In the genomic region with DNA sequence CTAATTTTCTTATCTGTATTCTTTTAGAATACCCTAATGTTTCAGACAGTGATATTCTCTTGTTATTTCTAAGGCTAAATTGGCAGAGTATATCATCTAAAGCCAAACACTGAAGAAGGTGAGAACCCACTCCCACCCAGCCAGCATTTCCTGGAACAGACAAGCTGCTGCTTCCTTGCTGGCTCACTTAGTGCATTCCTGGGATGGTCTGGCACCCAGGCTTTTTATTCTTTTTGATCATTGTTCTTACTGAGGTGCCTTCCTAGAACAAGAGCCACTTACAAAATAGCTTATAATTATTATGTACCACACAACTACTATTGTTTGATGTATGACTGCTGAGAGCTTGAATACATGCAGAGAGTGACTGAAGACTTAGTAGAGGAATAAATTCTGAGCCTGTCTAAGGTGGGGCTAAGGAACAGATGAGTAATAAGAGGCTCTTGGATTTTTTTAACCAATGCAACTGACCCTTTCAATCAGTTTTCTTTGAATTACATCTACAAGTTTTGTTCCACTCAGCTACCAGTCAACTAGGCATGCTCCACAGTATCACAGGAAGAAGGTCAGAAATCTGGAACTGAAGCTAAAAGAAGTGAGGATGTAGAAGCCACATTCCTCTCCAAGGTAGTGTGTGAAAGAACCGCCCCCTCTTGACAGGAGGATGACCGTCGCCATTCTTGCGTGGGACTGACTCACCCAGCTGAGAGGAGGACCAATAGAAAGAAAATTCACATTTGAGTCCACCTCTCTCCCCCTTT, we compare ENCODE assay signal across 11 cellular contexts. TPM values are rescaled to one million over a fixed set of nuclear protein-coding genes. Genes with fewer than 3 reads are reported as not detected.
DNase-seq lines count a peak whose midpoint lies in the region; ATAC-seq and TF ChIP-seq lines count a peak whose summit lies in the region.
"Had no signal": no experiment of that assay in that cellular context is flagged by ENCODE, and none has a peak within 500 bp of the region (broad histone marks: within the 10 kb centered on the region; RNA-seq: fewer than 3 reads in every experiment).

No MANE protein-coding gene starts in this region.

- TF ChIP-seq CTCF in endothelial cell (IDR thresholded peaks at IDR 0.05; ENCODE audit: unreplicated experiment) (no peak), parathyroid adenoma (IDR thresholded peaks at IDR 0.05) (no peak)

- peaks cover 17% of the 10 kb centered on the region for H3K4me1 ChIP-seq in CD8-positive, alpha-beta memory T cell (ENCODE audit: insufficient read depth, low read length)
- H3K4me1 ChIP-seq in parathyroid adenoma = peaks cover 20% of the 10 kb centered on the region

- H3K79me2 ChIP-seq in parathyroid adenoma = no peaks in the 10 kb centered on the region

- ATAC-seq in GM21717 (IDR thresholded peaks at IDR 0.05; ENCODE audit: unreplicated experiment) (no peak), GM21576 (IDR thresholded peaks at IDR 0.05; ENCODE audit: unreplicated experiment) (no peak), HG03378 (IDR thresholded peaks at IDR 0.05; ENCODE audit: unreplicated experiment) (no peak), HG02870 (IDR thresholded peaks at IDR 0.05; ENCODE audit: unreplicated experiment) (no peak)

- peaks cover 12 to 76% (median 23%) of the 10 kb centered on the region in 3 donors for H3K36me3 Mint-ChIP-seq in CD8-positive, alpha-beta memory T cell
- peaks cover 32% of the 10 kb centered on the region for H3K36me3 Mint-ChIP-seq in endothelial cell (ENCODE audit: low read depth, unreplicated experiment)

- H3K4me1 Mint-ChIP-seq in CD8-positive, alpha-beta memory T cell = peaks cover 20 to 38% (median 29%) of the 10 kb centered on the region in 3 donors
- peaks cover 15% of the 10 kb centered on the region for H3K4me1 Mint-ChIP-seq in endothelial cell (ENCODE audit: unreplicated experiment)

- peaks cover 33% of the 10 kb centered on the region for H3K36me3 ChIP-seq in CD8-positive, alpha-beta memory T cell (ENCODE audit: insufficient read depth, low read length)
- no peaks in the 10 kb centered on the region for H3K36me3 ChIP-seq in parathyroid adenoma (ENCODE audit: control insufficient read depth, insufficient read depth, low read length)

- H3K9me3 Mint-ChIP-seq in CD8-positive, alpha-beta memory T cell = no peaks in the 10 kb centered on the region
- H3K9me3 Mint-ChIP-seq in endothelial cell (ENCODE audit: unreplicated experiment) = no peaks in the 10 kb centered on the region

- no peak overlapping the region for H3K4me3 Mint-ChIP-seq in CD8-positive, alpha-beta memory T cell
- no peak overlapping the region for H3K4me3 Mint-ChIP-seq in endothelial cell (ENCODE audit: unreplicated experiment)

- no peak for DNase-seq in CD8-positive, alpha-beta memory T cell
- DNase-seq in NCI-H226 (peak; percentile 85), endothelial cell (ENCODE audit: low spot score) (no peak)
- DNase-seq: occipital lobe had no signal

- no peak overlapping the region for H3K9ac ChIP-seq in parathyroid adenoma

- H3K27ac ChIP-seq in CD8-positive, alpha-beta memory T cell (ENCODE audit: low read depth, low read length) = no peak overlapping the region
- peak overlapping the region; percentile 43 for H3K27ac ChIP-seq in parathyroid adenoma
- H3K27ac ChIP-seq: cardiac muscle cell, PC-9 had no signal

- peak overlapping the region; percentile 34 for H3K4me2 ChIP-seq in parathyroid adenoma (ENCODE audit: low read length)
- H3K4me2 ChIP-seq: PC-9 had no signal

- peak overlapping the region in 7 of 8 donors; percentile 29 to 76 (median 53) for H3K27ac Mint-ChIP-seq in CD8-positive, alpha-beta memory T cell
- H3K27ac Mint-ChIP-seq in endothelial cell (ENCODE audit: unreplicated experiment) = peak overlapping the region; percentile 39

- POLR2A ChIA-PET in CD8-positive, alpha-beta memory T cell (lab: Charles Lee) = interaction anchor here (0.5 to 1.8 kb wide), 6 partner anchors 54 to 216 kb away, joined by 3 to 7 read pairs (median 4); a partner anchor contains a TSS

- no peaks in the 10 kb centered on the region for H3K27me3 Mint-ChIP-seq in CD8-positive, alpha-beta memory T cell
- no peaks in the 10 kb centered on the region for H3K27me3 Mint-ChIP-seq in endothelial cell (ENCODE audit: unreplicated experiment)

- CTCF ChIA-PET in CD8-positive, alpha-beta memory T cell (lab: Charles Lee) = interaction anchor here (1.2 to 4.6 kb wide), 6 partner anchors 9 to 209 kb away, joined by 3 to 20 read pairs (median 4); no protein-coding TSS in a partner anchor

- H3K9me3 ChIP-seq in CD8-positive, alpha-beta memory T cell (ENCODE audit: low read length) = no peaks in the 10 kb centered on the region
- H3K9me3 ChIP-seq in parathyroid adenoma (ENCODE audit: control insufficient read depth, low read length) = no peaks in the 10 kb centered on the region

- H3K27me3 ChIP-seq in CD8-positive, alpha-beta memory T cell (ENCODE audit: insufficient read depth, low read length, poor library complexity, severe bottlenecking) = no peaks in the 10 kb centered on the region
- H3K27me3 ChIP-seq in parathyroid adenoma (ENCODE audit: control insufficient read depth, insufficient read depth, low read length) = no peaks in the 10 kb centered on the region
- H3K27me3 ChIP-seq: cardiac muscle cell had no signal

- H2AFZ ChIP-seq in parathyroid adenoma = no peak overlapping the region
- H2AFZ ChIP-seq: PC-9 had no signal

- H3K4me3 ChIP-seq in CD8-positive, alpha-beta memory T cell (ENCODE audit: low read length) = no peak overlapping the region
- no peak overlapping the region for H3K4me3 ChIP-seq in parathyroid adenoma (ENCODE audit: low read depth, low read length)
- H3K4me3 ChIP-seq: cardiac muscle cell, PC-9 had no signal

RNA-seq across cellular contexts. Expression of a gene that starts 30.1 kb away (rescaled TPM):
- total RNA-seq in CD8-positive, alpha-beta memory T cell = under 1 TPM in 1 of 2 experiments, not detected in 1; 0.15 TPM
- polyA plus RNA-seq in CD8-positive, alpha-beta memory T cell = 0.07 TPM
- 0.15 TPM for total RNA-seq in endothelial cell (ENCODE audit: unreplicated experiment)
- total RNA-seq: PC-9 had no signal

RNA-seq across cellular contexts. Expression of a gene that starts 53.6 kb away (rescaled TPM):
- 10 to 100 TPM; 24.4 to 26.4 TPM for total RNA-seq in CD8-positive, alpha-beta memory T cell
- 109 TPM for polyA plus RNA-seq in CD8-positive, alpha-beta memory T cell
- total RNA-seq in endothelial cell (ENCODE audit: unreplicated experiment) = 23.4 TPM
